11 cellular contexts compared by ENCODE assay signal in the genomic region with DNA sequence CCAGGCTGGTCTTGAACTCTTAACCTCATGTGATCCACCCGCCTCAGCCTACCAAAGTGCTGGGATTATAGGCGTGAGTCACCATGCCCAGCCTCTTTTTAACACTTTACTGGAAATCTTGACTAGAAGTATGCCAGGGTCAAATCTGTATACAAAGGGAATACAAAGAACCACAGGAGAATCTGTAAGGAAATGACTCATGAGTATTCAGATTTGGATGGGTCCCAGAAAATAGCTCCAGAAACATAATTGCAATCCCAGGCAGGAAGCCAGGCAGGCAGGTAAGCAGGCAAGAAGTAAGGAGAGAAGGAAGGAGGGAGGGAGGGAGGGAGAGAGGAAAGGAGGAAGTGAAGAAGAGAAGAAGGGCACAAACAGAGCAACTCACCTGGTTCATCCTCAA. TPM values are rescaled to one million over a fixed set of nuclear protein-coding genes. Genes with fewer than 3 reads are reported as not detected.
DNase-seq lines count a peak whose midpoint lies in the region; ATAC-seq and TF ChIP-seq lines count a peak whose summit lies in the region.
"Had no signal": no experiment of that assay in that cellular context is flagged by ENCODE, and none has a peak within 500 bp of the region (broad histone marks: within the 10 kb centered on the region; RNA-seq: fewer than 3 reads in every experiment).

No MANE protein-coding gene starts in this region.

- no peak for ATAC-seq in HG03159 (IDR thresholded peaks at IDR 0.05; ENCODE audit: unreplicated experiment)

- H3K4me1 Mint-ChIP-seq in HFFc6 (ENCODE audit: low read depth) = no peaks in the 10 kb centered on the region

- DNase-seq in EL (peak; percentile 75), NCI-H226 (peak; percentile 94), cerebellar cortex (ENCODE audit: low spot score) (peak; percentile 77), mucosa of gallbladder (ENCODE audit: low spot score) (peak; percentile 55), HFFc6 (no peak), NCI-H510A treated with DMSO at 0.1 percent for 48 hours (lab: John Stamatoyannopoulos, UW) (no peak), MV-4-11 (lab: John Stamatoyannopoulos, UW) (no peak)
- DNase-seq: activated effector memory CD4-positive, alpha-beta T cell treated with Interleukin-2 at 50 U/mL for 16 hours; COR-L47; stimulated activated CD4-positive, alpha-beta T cell treated with anti-CD3 and anti-CD28 coated beads, Interleukin-4, amount 100 ng/mL, for 24 hours had no signal

- H3K4me3 Mint-ChIP-seq in HFFc6 = no peak overlapping the region

- peaks cover 2% of the 10 kb centered on the region for H3K27me3 Mint-ChIP-seq in HFFc6 (ENCODE audit: insufficient read depth)

- peaks cover 15% of the 10 kb centered on the region; the same call in 1 of the 2 replicates for H3K9me3 Mint-ChIP-seq in HFFc6

- no peak overlapping the region for H3K27ac Mint-ChIP-seq in HFFc6

- no peak for TF ChIP-seq CTCF in HFFc6 (IDR thresholded peaks at IDR 0.05)

- no peaks in the 10 kb centered on the region for H3K36me3 Mint-ChIP-seq in HFFc6 (ENCODE audit: low read depth)

RNA-seq across cellular contexts. Expression of gene TIAM1, which starts 22.8 kb away (rescaled TPM):
- total RNA-seq in mucosa of gallbladder = 15.0 TPM
- total RNA-seq in HFFc6 (2021; fragmentation: NEBNext Ultra II Directional; extraction: Animal tissue kit (Norgen Biotek cat#: 25700)) = under 1 TPM in 5 of 6 experiments, not detected in 1; 0.02 to 0.43 (median 0.27) TPM

Comparison
In these comparisons a context has a peak if more than half of its experiments do, and no peak if none do; other contexts are left out.
1. DNase-seq: peak in EL (single experiment), NCI-H226 (single experiment), cerebellar cortex (single experiment) and mucosa of gallbladder (single experiment); none in HFFc6 (single experiment), NCI-H510A treated with DMSO at 0.1 percent for 48 hours (single experiment) and MV-4-11 (single experiment).
2. RNA of gene TIAM1, which starts 22.8 kb away (total RNA-seq): 15.0 TPM in mucosa of gallbladder (single experiment); 0.02 to 0.43 TPM in HFFc6; every median in the first group is over 10 times any median in the second.